In genomic region chr16:6066601-6067000, GRCh38 we compare ENCODE assay signal across 18 cellular contexts.
"Had no signal": no experiment of that assay in that cellular context is flagged by ENCODE, and none has a peak within 500 bp of the region (broad histone marks: within the 10 kb centered on the region; RNA-seq: fewer than 3 reads in every experiment).

No MANE protein-coding gene starts in this region.

- ATAC-seq: activated T-cell treated with anti-CD3 and anti-CD28 coated beads, Interleukin-2, amount 50 U/mL, for 4 hours; left lobe of liver; lower lobe of right lung; WTC11 had no signal

- H3K4me3 Mint-ChIP-seq: activated naive CD8-positive, alpha-beta T cell treated with anti-CD3 and anti-CD28 coated beads for 36 hours; activated T-cell treated with anti-CD3 and anti-CD28 coated beads, Interleukin-2, amount 50 U/mL, for 4 hours; naive B cell; type B pancreatic cell; WTC11 had no signal

- H3K27ac Mint-ChIP-seq: activated naive CD8-positive, alpha-beta T cell treated with anti-CD3 and anti-CD28 coated beads for 36 hours; naive B cell; progenitor cell of endocrine pancreas; type B pancreatic cell; WTC11 had no signal

- H3K9me3 Mint-ChIP-seq: type B pancreatic cell had no signal

- H3K27me3 Mint-ChIP-seq: naive B cell, progenitor cell of endocrine pancreas had no signal

- DNase-seq: activated CD4-positive, alpha-beta T cell treated with anti-CD3 and anti-CD28 coated beads, Interleukin-2, amount 50 U/mL, for 4 hours; activated CD8-positive, alpha-beta memory T cell treated with anti-CD3 and anti-CD28 coated beads for 24 hours; activated CD8-positive, alpha-beta memory T cell treated with anti-CD3 and anti-CD28 coated beads, Interleukin-2, amount 50 U/mL, for 48 hours; activated naive CD4-positive, alpha-beta T cell treated with Interleukin-2 at 50 U/mL for 16 hours; activated naive CD8-positive, alpha-beta T cell treated with anti-CD3 and anti-CD28 coated beads for 36 hours; activated T-cell treated with anti-CD3 and anti-CD28 coated beads, Interleukin-2, amount 50 U/mL, for 4 hours; central memory CD4-positive, alpha-beta T cell; kidney; lower lobe of right lung; naive B cell; stimulated activated CD4-positive, alpha-beta T cell treated with anti-CD3 and anti-CD28 coated beads, Interleukin-2, amount 100 ng/mL, for 48 hours; stimulated activated CD8-positive, alpha-beta memory T cell treated with anti-CD3 and anti-CD28 coated beads, Interleukin-4, amount 100 ng/mL, for 48 hours; stimulated activated naive CD4-positive, alpha-beta T cell; T-helper 9 cell had no signal

- H3K36me3 Mint-ChIP-seq: activated naive CD8-positive, alpha-beta T cell treated with anti-CD3 and anti-CD28 coated beads for 36 hours; naive B cell had no signal

- H3K4me1 Mint-ChIP-seq: activated naive CD8-positive, alpha-beta T cell treated with anti-CD3 and anti-CD28 coated beads for 36 hours; naive B cell; WTC11 had no signal
